ENCODE assay signal across 10 cellular contexts in the genomic region with DNA sequence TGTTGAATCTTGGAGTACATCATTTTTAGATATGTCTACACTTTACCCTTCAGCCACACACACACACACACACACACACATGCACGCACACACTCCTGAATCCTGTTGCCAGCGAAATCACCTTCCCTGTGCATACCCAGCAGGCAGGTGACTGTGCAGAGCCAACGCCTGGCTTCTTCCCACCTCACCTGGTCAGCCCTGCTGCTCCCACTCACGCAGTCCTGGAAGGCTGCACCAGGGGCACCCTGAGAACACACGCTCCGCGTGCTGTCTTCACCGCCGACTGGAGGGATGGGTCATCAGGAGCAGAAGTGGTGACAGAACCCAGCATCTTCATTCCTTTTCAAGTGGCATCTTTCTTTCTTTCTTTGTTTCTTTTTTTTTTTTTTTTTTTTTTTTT.
"Had no signal": no experiment of that assay in that cellular context is flagged by ENCODE, and none has a peak within 500 bp of the region (broad histone marks: within the 10 kb centered on the region; RNA-seq: fewer than 3 reads in every experiment).

No MANE protein-coding gene starts in this region.

- H3K9me3 ChIP-seq: HAP-1 had no signal

- H3K27ac ChIP-seq: GM23248 had no signal

- FAIRE-seq: H1, H54 had no signal

- DNase-seq: GM23248, GOT3, H7, H9, HCEC 1CT, HFFc6 had no signal

- H3K4me3 ChIP-seq: GM23248, GM23338, HAP-1 had no signal

- H3K9ac ChIP-seq: GM23248 had no signal

- H3K36me3 ChIP-seq: HAP-1 had no signal

- H3K4me1 ChIP-seq: HAP-1 had no signal
